In genomic region chr21:34801519-34802132, GRCh38 we compare ENCODE assay signal across 8 cellular contexts.
DNase-seq lines count a peak whose midpoint lies in the region; ATAC-seq and TF ChIP-seq lines count a peak whose summit lies in the region.

No MANE protein-coding gene starts in this region.

- no peak overlapping the region for H3K4ac ChIP-seq in H9 (ENCODE audit: low read depth, low read length)

- no peak overlapping the region for H3K23ac ChIP-seq in H9 (ENCODE audit: insufficient read length, low read depth, low read length)

- H2BK12ac ChIP-seq in H9 (ENCODE audit: insufficient read length, low read depth, low read length), result no peak overlapping the region

- peaks cover 0 to 63% (median 16%) of the 10 kb centered on the region in 3 donors for H3K36me3 Mint-ChIP-seq in CD8-positive, alpha-beta memory T cell
- peaks cover 0 to 22% (median 1%) of the 10 kb centered on the region in 3 experiments; a peak in 5 of 7 replicates for H3K36me3 Mint-ChIP-seq in H9 (ENCODE audit: insufficient read depth in 1 of 3, low read depth in 3 of 3)
- H3K36me3 Mint-ChIP-seq in activated naive CD8-positive, alpha-beta T cell treated with anti-CD3 and anti-CD28 coated beads for 36 hours, result peaks cover 39% of the 10 kb centered on the region

- H4K8ac ChIP-seq in H9 (replicated peaks; ENCODE audit: insufficient read length, low read depth, low read length), result no peak overlapping the region

- WGBS in H9 (ENCODE audit: extremely low coverage, insufficient read length, low lambda C conversion rate), result no CpG with 5 or more reads among the region's 2 CpGs
- WGBS in lung, 2 donors, result 54 to 66% methylated on average over 2 of the region's 2 CpGs

- H2AK5ac ChIP-seq in H9 (ENCODE audit: insufficient read length, low read length), result no peak overlapping the region

- no peak overlapping the region for H3K27ac ChIP-seq in CD8-positive, alpha-beta memory T cell (ENCODE audit: low read depth, low read length)
- H3K27ac ChIP-seq in H9 (ENCODE audit: insufficient read length, low read depth, low read length) (no peak overlapping the region), lung (ENCODE audit: low read depth in 1 of 2, low read length in 1 of 2) (no peak overlapping the region)

- no peak overlapping the region for H3K56ac ChIP-seq in H9 (ENCODE audit: insufficient read length, low read depth, low read length)

- no peaks in the 10 kb centered on the region for H3K4me1 ChIP-seq in CD8-positive, alpha-beta memory T cell (ENCODE audit: insufficient read depth, low read length)
- H3K4me1 ChIP-seq in H9 (ENCODE audit: insufficient read depth, low read length) (no peaks in the 10 kb centered on the region), lung (ENCODE audit: control insufficient read depth in 2 of 2, insufficient read depth in 2 of 2, low read length in 2 of 2) (no peaks in the 10 kb centered on the region)

- no peak overlapping the region for H3K18ac ChIP-seq in H9 (ENCODE audit: insufficient read length, low read depth, low read length)

- no peak overlapping the region for H4K91ac ChIP-seq in H9 (ENCODE audit: insufficient read length, low read depth, low read length)

- H2BK15ac ChIP-seq in H9 (ENCODE audit: low read depth, low read length), result no peak overlapping the region

- peaks cover 33% of the 10 kb centered on the region for H3K36me3 ChIP-seq in CD8-positive, alpha-beta memory T cell (ENCODE audit: insufficient read depth, low read length)
- peaks cover 4 to 11% of the 10 kb centered on the region in 2 donors for H3K36me3 ChIP-seq in lung (ENCODE audit: control insufficient read depth in 2 of 2, insufficient read depth in 2 of 2, low read length in 2 of 2)

- H2BK20ac ChIP-seq in H9 (ENCODE audit: low read depth, low read length, poor library complexity, severe bottlenecking), result no peak overlapping the region

- CTCF ChIA-PET in CD8-positive, alpha-beta memory T cell (lab: Charles Lee), result interaction anchor here (1.6 to 1.7 kb wide), 2 partner anchors 88 to 599 kb away, joined by 4 read pairs; no protein-coding TSS in a partner anchor

- H3K9ac ChIP-seq in H9 (ENCODE audit: extremely low read depth, insufficient read length, low read length), result no peak overlapping the region

- no peaks in the 10 kb centered on the region for H4K20me1 ChIP-seq in H9 (ENCODE audit: control insufficient read depth, insufficient read depth, insufficient read length)

- no peaks in the 10 kb centered on the region for H3K27me3 Mint-ChIP-seq in CD8-positive, alpha-beta memory T cell
- peaks cover 4% of the 10 kb centered on the region; the same call in 1 of the 2 replicates for H3K27me3 Mint-ChIP-seq in H9 (ENCODE audit: low read depth)
- no peaks in the 10 kb centered on the region for H3K27me3 Mint-ChIP-seq in activated naive CD8-positive, alpha-beta T cell treated with anti-CD3 and anti-CD28 coated beads for 36 hours

- peak; percentile 74 for TF ChIP-seq CTCF in H9 (conservative IDR thresholded peaks at IDR 0.05)
- peak; percentile 2 for TF ChIP-seq CTCF in lung (IDR thresholded peaks at IDR 0.05; ENCODE audit: control extremely low read depth, extremely low read depth)

- H2BK120ac ChIP-seq in H9 (ENCODE audit: low read depth, low read length, poor library complexity, severe bottlenecking), result no peak overlapping the region

- H3K4me3 Mint-ChIP-seq in CD8-positive, alpha-beta memory T cell, result peak overlapping the region in 1 of 7 donors; percentile 16
- H3K4me3 Mint-ChIP-seq in H9, result no peak overlapping the region
- H3K4me3 Mint-ChIP-seq in activated naive CD8-positive, alpha-beta T cell treated with anti-CD3 and anti-CD28 coated beads for 36 hours, result no peak overlapping the region

- no peak for ATAC-seq in lung (ENCODE audit: insufficient read depth, low FRiP score)
- no peak for ATAC-seq in GM21526 (IDR thresholded peaks at IDR 0.05; ENCODE audit: low FRiP score, unreplicated experiment)
- no peak for ATAC-seq in GM19463 (IDR thresholded peaks at IDR 0.05; ENCODE audit: unreplicated experiment)

- POLR2A ChIA-PET in CD8-positive, alpha-beta memory T cell (lab: Charles Lee), result interaction anchor here (0.6 kb wide), 1 partner anchor 136 kb away, joined by 4 read pairs; no protein-coding TSS in a partner anchor

- H2AFZ ChIP-seq in H9 (ENCODE audit: low read length), result no peak overlapping the region

- H3K9me3 ChIP-seq in CD8-positive, alpha-beta memory T cell (ENCODE audit: low read length), result no peaks in the 10 kb centered on the region
- H3K9me3 ChIP-seq in H9 (ENCODE audit: control insufficient read depth, low read depth, low read length) (no peaks in the 10 kb centered on the region), lung (ENCODE audit: control insufficient read depth in 2 of 2, insufficient read depth in 1 of 2, low read length in 1 of 2) (no peaks in the 10 kb centered on the region)

- no peak overlapping the region for H3T11ph ChIP-seq in H9 (ENCODE audit: low read length)

- peak in 1 of 5 donors; percentile 16 for DNase-seq in CD8-positive, alpha-beta memory T cell
- DNase-seq in H9 (peak; percentile 59), lung (ENCODE audit: low spot score) (no peak), amygdala (lab: John Stamatoyannopoulos, UW) (no peak), SIG-M5 treated with dmso at 0.1 percent for 504 hours (lab: John Stamatoyannopoulos, UW; ENCODE audit: unreplicated experiment) (no peak)
- no peak for DNase-seq in activated naive CD8-positive, alpha-beta T cell treated with anti-CD3 and anti-CD28 coated beads for 36 hours

- H3K27ac Mint-ChIP-seq in CD8-positive, alpha-beta memory T cell, result peak overlapping the region; percentile 19 to 86 (median 60)
- no peak overlapping the region for H3K27ac Mint-ChIP-seq in H9
- H3K27ac Mint-ChIP-seq in activated naive CD8-positive, alpha-beta T cell treated with anti-CD3 and anti-CD28 coated beads for 36 hours, result peak overlapping the region; percentile 1

- H3K79me1 ChIP-seq in H9 (ENCODE audit: insufficient read depth, low read depth, low read length, poor library complexity, severe bottlenecking), result no peaks in the 10 kb centered on the region

- H3K23me2 ChIP-seq in H9 (ENCODE audit: insufficient read length, low read depth, low read length, poor library complexity, severe bottlenecking), result no peaks in the 10 kb centered on the region

- no peak overlapping the region for H2BK5ac ChIP-seq in H9 (ENCODE audit: insufficient read length, low read length)

- H3K9me3 Mint-ChIP-seq in CD8-positive, alpha-beta memory T cell, result peaks cover 0 to 1% (median 0%) of the 10 kb centered on the region in 5 donors
- H3K9me3 Mint-ChIP-seq in H9, result peaks cover 12 to 13% of the 10 kb centered on the region in 2 experiments
- H3K9me3 Mint-ChIP-seq in activated naive CD8-positive, alpha-beta T cell treated with anti-CD3 and anti-CD28 coated beads for 36 hours, result peaks cover 12% of the 10 kb centered on the region

- no peak overlapping the region for H4K5ac ChIP-seq in H9 (ENCODE audit: insufficient read length, low read depth, low read length)

- H3K4me1 Mint-ChIP-seq in CD8-positive, alpha-beta memory T cell, result peaks cover 32 to 50% (median 48%) of the 10 kb centered on the region in 3 donors
- H3K4me1 Mint-ChIP-seq in H9, result peaks cover 12 to 17% of the 10 kb centered on the region in 2 experiments
- H3K4me1 Mint-ChIP-seq in activated naive CD8-positive, alpha-beta T cell treated with anti-CD3 and anti-CD28 coated beads for 36 hours, result peaks cover 32% of the 10 kb centered on the region

- no peak overlapping the region for H3K4me3 ChIP-seq in CD8-positive, alpha-beta memory T cell (ENCODE audit: low read length)
- no peak overlapping the region for H3K4me3 ChIP-seq in lung

- H3K27me3 ChIP-seq in CD8-positive, alpha-beta memory T cell (ENCODE audit: insufficient read depth, low read length, poor library complexity, severe bottlenecking), result no peaks in the 10 kb centered on the region
- H3K27me3 ChIP-seq in H9 (ENCODE audit: insufficient read depth, low read length) (no peaks in the 10 kb centered on the region), lung (ENCODE audit: control insufficient read depth, insufficient read depth) (no peaks in the 10 kb centered on the region)

- H3K79me2 ChIP-seq in H9 (ENCODE audit: insufficient read depth, low read length), result no peaks in the 10 kb centered on the region

- H3K4me2 ChIP-seq in H9 (ENCODE audit: insufficient read depth, insufficient read length, low read length), result no peak overlapping the region

- H3K14ac ChIP-seq in H9 (ENCODE audit: insufficient read depth, low read length), result no peak overlapping the region

Comparison
In these comparisons a context has a peak if more than half of its experiments do, and no peak if none do; other contexts are left out.
1. H3K27ac Mint-ChIP-seq: peak in CD8-positive, alpha-beta memory T cell (8 of 8) and activated naive CD8-positive, alpha-beta T cell treated with anti-CD3 and anti-CD28 coated beads for 36 hours (single experiment); none in H9 (0 of 3).